8 cellular contexts compared by ENCODE assay signal in the genomic region with DNA sequence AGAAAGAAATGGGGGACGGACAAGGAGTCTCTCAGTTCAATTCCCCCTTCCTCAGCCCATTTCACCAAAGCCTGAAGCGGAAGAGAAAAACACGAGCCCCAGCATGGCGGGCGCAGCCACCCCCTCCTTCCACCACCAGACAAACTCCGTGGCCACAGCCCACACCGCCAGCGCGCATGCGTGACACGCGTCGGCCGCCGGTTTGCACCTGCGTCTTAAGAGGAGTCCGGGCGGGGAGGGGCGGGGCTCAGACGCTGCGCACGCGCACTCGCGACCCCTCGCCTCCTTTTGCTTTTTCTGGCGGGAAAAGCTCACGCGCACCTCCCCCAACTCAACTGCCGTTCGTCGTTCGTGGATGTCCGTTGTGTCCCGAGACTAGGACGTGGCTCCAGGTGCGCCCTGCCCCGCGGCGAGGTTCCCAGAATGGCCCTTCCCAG. TPM values are rescaled to one million over a fixed set of nuclear protein-coding genes. Genes with fewer than 3 reads are reported as not detected.
DNase-seq lines count a peak whose midpoint lies in the region; ATAC-seq and TF ChIP-seq lines count a peak whose summit lies in the region.

A gene with protein sequence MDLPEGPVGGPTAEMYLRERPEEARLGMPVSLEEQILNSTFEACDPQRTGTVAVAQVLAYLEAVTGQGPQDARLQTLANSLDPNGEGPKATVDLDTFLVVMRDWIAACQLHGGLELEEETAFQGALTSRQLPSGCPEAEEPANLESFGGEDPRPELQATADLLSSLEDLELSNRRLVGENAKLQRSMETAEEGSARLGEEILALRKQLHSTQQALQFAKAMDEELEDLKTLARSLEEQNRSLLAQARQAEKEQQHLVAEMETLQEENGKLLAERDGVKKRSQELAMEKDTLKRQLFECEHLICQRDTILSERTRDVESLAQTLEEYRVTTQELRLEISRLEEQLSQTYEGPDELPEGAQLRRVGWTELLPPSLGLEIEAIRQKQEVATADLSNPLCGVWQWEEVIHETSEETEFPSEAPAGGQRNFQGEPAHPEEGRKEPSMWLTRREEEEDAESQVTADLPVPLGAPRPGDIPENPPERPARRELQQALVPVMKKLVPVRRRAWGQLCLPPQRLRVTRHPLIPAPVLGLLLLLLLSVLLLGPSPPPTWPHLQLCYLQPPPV (plus strand): TSS at position 314 of the 437 bp plus-strand sequence. CDS start 2,635 bp downstream, outside the sequence.

- DNase-seq in RWPE1 (ENCODE audit: low spot score) = peak; percentile 87
- DNase-seq in activated naive CD4-positive, alpha-beta T cell (lab: John Stamatoyannopoulos, UW) = peak; percentile 52 to 78 (median 58)
- peak; percentile 79 to 90 (median 86) for DNase-seq in immature natural killer cell
- peak; percentile 82 for DNase-seq in stimulated activated CD8-positive, alpha-beta memory T cell treated with anti-CD3 and anti-CD28 coated beads, Interleukin-12 subunit alpha, Interleukin-12 subunit beta, amount 100 ng/mL, for 1 hour (ENCODE audit: low read depth)
- DNase-seq in HCEC 1CT = no peak

- CTCF ChIA-PET in RWPE1 (lab: Yijun Ruan, JAX) = interaction anchor here (0.6 kb wide), 1 partner anchor 19 kb away, joined by 3 read pairs; no protein-coding TSS in a partner anchor

- H3K27me3 Mint-ChIP-seq in immature natural killer cell (ENCODE audit: low read depth in 3 of 3) = peaks cover 7 to 18% (median 8%) of the 10 kb centered on the region in 3 donors

- H3K27ac ChIP-seq in RWPE1 = peak within 1 kb of the TSS; percentile 18; the same call in 1 of the 2 replicates

- H3K4me1 Mint-ChIP-seq in immature natural killer cell = peaks cover 18 to 34% of the 10 kb centered on the region in 2 donors

- H3K27ac Mint-ChIP-seq in immature natural killer cell = peak within 1 kb of the TSS in 5 of 6 donors; percentile 65 to 82 (median 79)

- POLR2A ChIA-PET in RWPE1 (lab: Yijun Ruan, JAX; ENCODE audit: low non-redundant PET) = interaction anchor here (0.6 kb wide), 2 partner anchors 18 to 34 kb away, joined by 3 to 4 read pairs; no protein-coding TSS in a partner anchor

- ATAC-seq in GM18511 (IDR thresholded peaks at IDR 0.05; ENCODE audit: unreplicated experiment) (peak; percentile 54), HG02588 (IDR thresholded peaks at IDR 0.05; ENCODE audit: unreplicated experiment) (no peak), GM18858 (IDR thresholded peaks at IDR 0.05; ENCODE audit: unreplicated experiment) (no peak)

- no peak for TF ChIP-seq CTCF in RWPE1 (conservative IDR thresholded peaks at IDR 0.05; ENCODE audit: low read depth)

- no peaks in the 10 kb centered on the region for H3K36me3 Mint-ChIP-seq in immature natural killer cell

- H3K4me3 Mint-ChIP-seq in immature natural killer cell = peak within 1 kb of the TSS; percentile 46 to 74 (median 62)

- no peaks in the 10 kb centered on the region for H3K9me3 Mint-ChIP-seq in immature natural killer cell

RNA-seq across cellular contexts. Expression of the gene that starts here (rescaled TPM):
- polyA plus RNA-seq in immature natural killer cell = not detected

Comparison
In these comparisons a context has a peak if more than half of its experiments do, and no peak if none do; other contexts are left out.
1. Peak in DNase-seq in immature natural killer cell; RNA of the gene not detected or under 1 TPM.